ENCODE assay signal across 28 cellular contexts in the genomic region with DNA sequence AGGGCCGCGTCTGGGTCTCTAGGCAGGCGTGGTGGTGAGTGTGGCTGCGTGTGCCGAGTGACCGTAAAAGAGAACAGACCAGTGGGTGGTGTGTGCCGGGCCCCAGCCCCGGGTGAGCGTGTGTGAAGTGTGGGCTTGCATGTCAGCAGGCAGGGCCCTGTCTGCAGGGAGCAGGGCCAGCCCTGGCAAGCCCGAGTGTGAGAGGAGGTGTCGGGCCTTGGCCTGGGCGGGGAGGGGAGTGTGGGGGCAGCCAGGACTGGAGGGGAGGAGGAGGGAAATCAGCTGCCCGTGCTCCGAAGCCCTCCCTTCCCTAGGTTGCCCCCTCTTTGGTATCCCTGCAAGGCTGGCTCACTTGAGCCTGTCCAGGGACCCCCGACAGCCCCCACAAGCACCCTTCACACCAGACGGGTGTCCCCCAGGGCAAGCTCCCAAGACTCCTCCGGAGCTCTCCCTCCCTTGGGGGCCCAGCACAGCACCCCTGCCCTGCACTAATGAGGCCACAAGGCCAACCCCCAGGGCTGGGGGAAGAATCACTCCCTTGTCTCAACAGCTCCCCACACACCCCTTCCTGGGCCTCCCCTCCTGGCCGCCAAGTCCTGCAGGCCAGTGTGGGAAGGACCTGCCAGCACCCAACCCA. TPM values are rescaled to one million over a fixed set of nuclear protein-coding genes. Genes with fewer than 3 reads are reported as not detected.
DNase-seq lines count a peak whose midpoint lies in the region; ATAC-seq, FAIRE-seq and TF ChIP-seq lines count a peak whose summit lies in the region.
"Had no signal": no experiment of that assay in that cellular context is flagged by ENCODE, and none has a peak within 500 bp of the region (broad histone marks: within the 10 kb centered on the region; RNA-seq: fewer than 3 reads in every experiment).

No MANE protein-coding gene starts in this region.

- no peak for DNase-seq in natural killer cell
- DNase-seq in natural killer cell treated with Interleukin-12 subunit alpha and Interleukin-12 subunit beta and Interleukin-15 and Interleukin-18, amount 100 ng/mL, for 72 hours (ENCODE audit: low spot score) = no peak
- no peak for DNase-seq in K562 (ENCODE audit: extremely low read depth in 1 of 4, low spot score in 3 of 4)
- DNase-seq in lower lobe of right lung = peak; percentile 36
- DNase-seq in uterus = peak; percentile 29 to 36
- DNase-seq in D341Med (ENCODE audit: low spot score) = no peak
- no peak for DNase-seq in effector CD4-positive, alpha-beta T cell
- DNase-seq: activated CD4-positive, alpha-beta T cell treated with anti-CD3 and anti-CD28 coated beads for 48 hours; activated CD8-positive, alpha-beta memory T cell treated with anti-CD3 and anti-CD28 coated beads, Interleukin-2, amount 10 ng/mL, durations not matched to agents 7 days and 5 days; cerebellar nuclear complex; DMS153; effector CD8-positive, alpha-beta T cell; left lung; MV-4-11; NCI-H2029; SIG-M5; sigmoid colon; T-cell had no signal

- POLR2A ChIA-PET in K562 (lab: Yijun Ruan, JAX) = interaction anchor here (0.5 to 1.5 kb wide), 4 partner anchors 30 to 71 kb away, joined by 3 to 5 read pairs (median 4); a partner anchor contains a TSS

- peaks cover 0 to 19% of the 10 kb centered on the region in 2 donors for H3K4me1 Mint-ChIP-seq in natural killer cell
- peaks cover 0 to 5% of the 10 kb centered on the region in 2 donors for H3K4me1 Mint-ChIP-seq in natural killer cell treated with Interleukin-12 subunit alpha and Interleukin-12 subunit beta and Interleukin-15 and Interleukin-18, amount 100 ng/mL, for 72 hours (ENCODE audit: low read depth in 2 of 2)

- H3K9me1 ChIP-seq in K562 (ENCODE audit: control insufficient read depth, insufficient read depth, low read length) = no peaks in the 10 kb centered on the region

- H3K9ac ChIP-seq in K562 (ENCODE audit: insufficient read depth in 1 of 2, low read depth in 2 of 2, low read length in 2 of 2) = peak overlapping the region in 1 of 2 experiments; percentile 59; a peak in 2 of 4 replicates
- H3K9ac ChIP-seq: KMS-11 had no signal

- no peak for TF ChIP-seq CTCF in natural killer cell (IDR thresholded peaks at IDR 0.05)
- TF ChIP-seq CTCF in K562 (IDR thresholded peaks at IDR 0.05 in 2 of 3, conservative IDR thresholded peaks at IDR 0.05 in 1 of 3; ENCODE audit: insufficient read depth in 2 of 3, low read depth in 1 of 3, low read length in 3 of 3) = no peak
- TF ChIP-seq CTCF in lower lobe of right lung (IDR thresholded peaks at IDR 0.05) = no peak
- no peak for TF ChIP-seq CTCF in uterus (IDR thresholded peaks at IDR 0.05)

- H3K4me3 ChIP-seq in K562 (no peak overlapping the region), lower lobe of right lung (no peak overlapping the region), uterus (no peak overlapping the region)
- H3K4me3 ChIP-seq: ascending aorta, left lung, sigmoid colon had no signal

- H3K27me3 ChIP-seq in K562 (ENCODE audit: control insufficient read depth in 2 of 2, insufficient read depth in 2 of 2, low read length in 2 of 2) (peaks cover 9 to 25% of the 10 kb centered on the region in 2 experiments; a peak in 4 of 5 replicates), lower lobe of right lung (ENCODE audit: low read depth) (peaks cover 72% of the 10 kb centered on the region), uterus (no peaks in the 10 kb centered on the region)

- no peaks in the 10 kb centered on the region for H3K9me3 Mint-ChIP-seq in natural killer cell
- no peaks in the 10 kb centered on the region for H3K9me3 Mint-ChIP-seq in natural killer cell treated with Interleukin-12 subunit alpha and Interleukin-12 subunit beta and Interleukin-15 and Interleukin-18, amount 100 ng/mL, for 72 hours
- H3K9me3 Mint-ChIP-seq: activated naive CD4-positive, alpha-beta T cell treated with anti-CD3 and anti-CD28 coated beads, Interleukin-2, amount 50 U/mL, for 24 hours; activated T-helper 1 cell treated with anti-CD3 and anti-CD28 coated beads, Interleukin-12 subunit alpha, Interleukin-12 subunit beta, Interleukin-2, Interleukin-4 antibody, amounts not matched to agents 30 ng/mL and 10 ng/mL and 1 ng/mL, durations not matched to agents 14 hours and 24 hours and 36 hours; T-cell had no signal

- H3K27ac Mint-ChIP-seq in natural killer cell = no peak overlapping the region
- H3K27ac Mint-ChIP-seq in natural killer cell treated with Interleukin-12 subunit alpha and Interleukin-12 subunit beta and Interleukin-15 and Interleukin-18, amount 100 ng/mL, for 72 hours = no peak overlapping the region
- H3K27ac Mint-ChIP-seq: activated CD8-positive, alpha-beta memory T cell treated with anti-CD3 and anti-CD28 coated beads, Interleukin-2, amount 10 ng/mL, durations not matched to agents 7 days and 5 days; activated naive CD4-positive, alpha-beta T cell treated with anti-CD3 and anti-CD28 coated beads, Interleukin-2, amount 50 U/mL, for 24 hours; activated T-helper 1 cell treated with anti-CD3 and anti-CD28 coated beads, Interleukin-12 subunit alpha, Interleukin-12 subunit beta, Interleukin-2, Interleukin-4 antibody, amounts not matched to agents 30 ng/mL and 10 ng/mL and 1 ng/mL, durations not matched to agents 14 hours and 24 hours and 36 hours; T-cell had no signal

- no peak overlapping the region for H2AFZ ChIP-seq in K562 (ENCODE audit: low read depth, low read length)

- H3K27me3 Mint-ChIP-seq in natural killer cell (ENCODE audit: low read depth in 2 of 2) = peaks cover 11 to 30% of the 10 kb centered on the region in 2 donors
- peaks cover 14 to 32% of the 10 kb centered on the region in 2 donors for H3K27me3 Mint-ChIP-seq in natural killer cell treated with Interleukin-12 subunit alpha and Interleukin-12 subunit beta and Interleukin-15 and Interleukin-18, amount 100 ng/mL, for 72 hours

- H3K36me3 ChIP-seq in K562 (ENCODE audit: control insufficient read depth, insufficient read depth, low read length) = no peaks in the 10 kb centered on the region
- no peaks in the 10 kb centered on the region for H3K36me3 ChIP-seq in lower lobe of right lung
- no peaks in the 10 kb centered on the region for H3K36me3 ChIP-seq in uterus
- H3K36me3 ChIP-seq: ascending aorta, left lung, sigmoid colon had no signal

- CTCF ChIA-PET in K562 (lab: Yijun Ruan, JAX; ENCODE audit: low intra/inter-chr PET ratio) = interaction anchor here (5.8 kb wide), 1 partner anchor 38 kb away, joined by 86 read pairs; no protein-coding TSS in a partner anchor

- intact Hi-C loops in natural killer cell (cut with micrococcal nuclease) (loop anchor here (5.0 kb wide), 1 partner anchor 36 kb away; no protein-coding TSS in a partner anchor), K562 (cut with micrococcal nuclease) (loop anchor here (10.0 kb wide), 1 partner anchor 84 kb away; no protein-coding TSS in a partner anchor), lower lobe of right lung (cut with DNase I) (no loop called here), uterus (cut with DNase I; ENCODE audit: low total_unique reads) (no loop called here)

- H4K20me1 ChIP-seq in K562 (replicated peaks; ENCODE audit: control insufficient read depth, insufficient read depth, low read length) = no peaks in the 10 kb centered on the region

- no peak for FAIRE-seq in K562 (lab: Jason Lieb, UNC)
- FAIRE-seq: G401.6 had no signal

- no peak overlapping the region for H3K4me2 ChIP-seq in K562 (ENCODE audit: insufficient read depth, low read length)
- H3K4me2 ChIP-seq: KMS-11 had no signal

- no peak for ATAC-seq in natural killer cell
- ATAC-seq in natural killer cell treated with Interleukin-12 subunit alpha and Interleukin-12 subunit beta and Interleukin-15 and Interleukin-18, amount 100 ng/mL, for 72 hours = no peak
- no peak for ATAC-seq in K562
- ATAC-seq in lower lobe of right lung = no peak
- ATAC-seq in HG02571 (IDR thresholded peaks at IDR 0.05; ENCODE audit: unreplicated experiment) = no peak
- ATAC-seq: activated CD8-positive, alpha-beta memory T cell treated with anti-CD3 and anti-CD28 coated beads, Interleukin-2, amount 10 ng/mL, durations not matched to agents 7 days and 5 days; left lung; T-cell had no signal

- TF ChIP-seq POLR2A in K562 (conservative IDR thresholded peaks at IDR 0.05) = no peak
- no peak for TF ChIP-seq POLR2A in uterus (IDR thresholded peaks at IDR 0.05)

- H3K9me3 ChIP-seq in K562 (replicated peaks; ENCODE audit: control insufficient read depth, insufficient read depth, low read depth, low read length) = no peaks in the 10 kb centered on the region
- no peaks in the 10 kb centered on the region for H3K9me3 ChIP-seq in lower lobe of right lung
- no peaks in the 10 kb centered on the region for H3K9me3 ChIP-seq in uterus
- H3K9me3 ChIP-seq: ascending aorta, left lung, sigmoid colon had no signal

- H3K4me3 Mint-ChIP-seq in natural killer cell = peak overlapping the region; percentile 37
- H3K4me3 Mint-ChIP-seq in natural killer cell treated with Interleukin-12 subunit alpha and Interleukin-12 subunit beta and Interleukin-15 and Interleukin-18, amount 100 ng/mL, for 72 hours = no peak overlapping the region
- H3K4me3 Mint-ChIP-seq: activated CD8-positive, alpha-beta memory T cell treated with anti-CD3 and anti-CD28 coated beads, Interleukin-2, amount 10 ng/mL, durations not matched to agents 7 days and 5 days; activated naive CD4-positive, alpha-beta T cell treated with anti-CD3 and anti-CD28 coated beads, Interleukin-2, amount 50 U/mL, for 24 hours; activated T-helper 1 cell treated with anti-CD3 and anti-CD28 coated beads, Interleukin-12 subunit alpha, Interleukin-12 subunit beta, Interleukin-2, Interleukin-4 antibody, amounts not matched to agents 30 ng/mL and 10 ng/mL and 1 ng/mL, durations not matched to agents 14 hours and 24 hours and 36 hours; T-cell had no signal

- H3K4me1 ChIP-seq in K562 (replicated peaks in 1 of 2; ENCODE audit: control insufficient read depth in 2 of 2, insufficient read depth in 2 of 2, low read length in 2 of 2) = peaks cover 18 to 66% of the 10 kb centered on the region in 2 experiments
- H3K4me1 ChIP-seq in lower lobe of right lung = peaks cover 22% of the 10 kb centered on the region
- H3K4me1 ChIP-seq in uterus = peaks cover 0 to 11% of the 10 kb centered on the region in 2 donors

- no peak for TF ChIP-seq RAD21 in K562 (CRISPR knock-in tag; conservative IDR thresholded peaks at IDR 0.05 in 1 of 2, IDR thresholded peaks at IDR 0.05 in 1 of 2)

- H3K79me2 ChIP-seq in K562 (ENCODE audit: control insufficient read depth, insufficient read depth, low read length) = no peaks in the 10 kb centered on the region

- 55% methylated on average over 12 of the region's 18 CpGs for WGBS in K562 (ENCODE audit: insufficient coverage, low coverage, missing lambda C conversion rate)

- in situ Hi-C loops in K562 (cut with MboI) = loop anchor here (5.0 kb wide), 1 partner anchor 36 kb away; no protein-coding TSS in a partner anchor

- H3K27ac ChIP-seq in K562 (ENCODE audit: extremely low read depth, low read depth, low read length) (no peak overlapping the region), lower lobe of right lung (no peak overlapping the region), uterus (no peak overlapping the region)
- H3K27ac ChIP-seq: ascending aorta, KMS-11, left lung, sigmoid colon had no signal

- BruUV-seq in K562 (replicated peaks; lab: Mats Ljungman, UMichigan) = no TSS peak

- H3K36me3 Mint-ChIP-seq in natural killer cell = no peaks in the 10 kb centered on the region
- H3K36me3 Mint-ChIP-seq in natural killer cell treated with Interleukin-12 subunit alpha and Interleukin-12 subunit beta and Interleukin-15 and Interleukin-18, amount 100 ng/mL, for 72 hours = no peaks in the 10 kb centered on the region
- H3K36me3 Mint-ChIP-seq: activated CD8-positive, alpha-beta memory T cell treated with anti-CD3 and anti-CD28 coated beads, Interleukin-2, amount 10 ng/mL, durations not matched to agents 7 days and 5 days; T-cell had no signal

- no peak for TF ChIP-seq EP300 in K562 (IDR thresholded peaks at IDR 0.05; ENCODE audit: low read length)

RNA-seq across cellular contexts. Expression of a gene that starts 1.9 kb away (rescaled TPM):
- not detected for total RNA-seq in natural killer cell
- total RNA-seq in natural killer cell treated with Interleukin-12 subunit alpha and Interleukin-12 subunit beta and Interleukin-15 and Interleukin-18, amount 100 ng/mL, for 72 hours = not detected
- 2.8 and 9.8 TPM in 2 replicates for total RNA-seq in K562 (2011; cell fraction: chromatin; rRNA removed; ENCODE audit: low replicate concordance)
- total RNA-seq in K562 (2011; cell fraction: nucleolus; rRNA removed) = 7.1 and 8.3 TPM in 2 replicates
- total RNA-seq in K562 (2011; cell fraction: nucleoplasm; rRNA removed) = 4.5 and 5.5 TPM in 2 replicates
- 0.64 and 1.2 TPM in 2 replicates for total RNA-seq in K562 (2014; rRNA removed)
- total RNA-seq in K562 (2014; rRNA removed; fragmentation: Illumina TruSeq; extraction: Trizol) = 0.16 and 0.22 TPM in 2 replicates
- 0.43 and 0.53 TPM in 2 replicates for total RNA-seq in K562 (2015; rRNA removed; fragmentation: Illumina TruSeq; extraction: Trizol)
- total RNA-seq in K562 (2021) = 1.00 and 1.4 TPM in 2 replicates
- 0.57 and 0.77 TPM in 2 replicates for polyA plus RNA-seq in K562 (2011; rRNA removed)
- 0.65 and 1.9 TPM in 2 replicates for polyA plus RNA-seq in K562 (2011; cell fraction: cytosol; rRNA removed)
- polyA plus RNA-seq in K562 (2011; cell fraction: nucleus; rRNA removed) = 1.2 and 2.7 TPM in 2 replicates
- 1.5 and 2.1 TPM in 2 replicates for polyA plus RNA-seq in K562 (2012)
- polyA plus RNA-seq in K562 (2014; fragmentation: Illumina TruSeq; extraction: Trizol) = 0.42 and 0.71 TPM in 2 replicates
- not detected for polyA plus RNA-seq in K562 (2014; fragmentation: Nextera tagmentation; extraction: Ambion mirVana)
- 0.57 and 0.69 TPM in 2 replicates for polyA plus RNA-seq in K562 (2014; rRNA removed)
- 4.8 and 11.0 TPM in 2 replicates for polyA minus RNA-seq in K562 (2011; rRNA and poly(A)+ RNA removed)
- 0.82 and 1.6 TPM in 2 replicates for polyA minus RNA-seq in K562 (2011; cell fraction: cytosol; rRNA and poly(A)+ RNA removed)
- polyA minus RNA-seq in K562 (2011; cell fraction: nucleus; rRNA and poly(A)+ RNA removed) = 4.0 and 5.0 TPM in 2 replicates
- total RNA-seq in lower lobe of right lung = 0.21 TPM
- 1 to 10 TPM in 2 of 4 donors, not detected in 2; 1.5 to 6.1 TPM for total RNA-seq in uterus
- total RNA-seq: activated CD8-positive, alpha-beta memory T cell treated with anti-CD3 and anti-CD28 coated beads, Interleukin-2, amount 10 ng/mL, durations not matched to agents 7 days and 5 days; activated T-helper 1 cell treated with anti-CD3 and anti-CD28 coated beads, Interleukin-12 subunit alpha, Interleukin-12 subunit beta, Interleukin-2, Interleukin-4 antibody, amounts not matched to agents 30 ng/mL and 10 ng/mL and 1 ng/mL, durations not matched to agents 14 hours and 24 hours and 36 hours; ascending aorta; fibroblast of lung; left lung; osteocyte; sigmoid colon; T-cell had no signal
- polyA plus RNA-seq: fibroblast of lung had no signal

RNA-seq across cellular contexts. Expression of a gene that starts 2.9 kb away (rescaled TPM):
- total RNA-seq in natural killer cell (not detected), K562 (2014; rRNA removed) (not detected in 2 replicates), K562 (2014; rRNA removed; fragmentation: Illumina TruSeq; extraction: Trizol) (0.11 TPM in 1 of 2 replicates, not detected in the other), K562 (2015; rRNA removed; fragmentation: Illumina TruSeq; extraction: Trizol) (0.19 and 0.36 TPM in 2 replicates), K562 (2021) (0.18 and 0.27 TPM in 2 replicates), lower lobe of right lung (not detected), uterus (under 1 TPM in 1 of 4 donors, not detected in 3; 0.46 TPM)
- total RNA-seq in natural killer cell treated with Interleukin-12 subunit alpha and Interleukin-12 subunit beta and Interleukin-15 and Interleukin-18, amount 100 ng/mL, for 72 hours = not detected
- total RNA-seq in K562 (2011; cell fraction: chromatin; rRNA removed; ENCODE audit: low replicate concordance) = 0.40 and 0.51 TPM in 2 replicates
- 0.17 and 0.26 TPM in 2 replicates for total RNA-seq in K562 (2011; cell fraction: nucleolus; rRNA removed)
- 0.46 TPM in 1 of 2 replicates, not detected in the other for total RNA-seq in K562 (2011; cell fraction: nucleoplasm; rRNA removed)
- polyA plus RNA-seq in K562 (2011; rRNA removed) (0.28 and 0.31 TPM in 2 replicates), K562 (2014; fragmentation: Illumina TruSeq; extraction: Trizol) (0.25 TPM in 1 of 2 replicates, not detected in the other), K562 (2014; fragmentation: Nextera tagmentation; extraction: Ambion mirVana) (under 1 TPM; 0.04 to 0.06 TPM), K562 (2014; rRNA removed) (0.08 and 0.09 TPM in 2 replicates)
- polyA plus RNA-seq in K562 (2011; cell fraction: cytosol; rRNA removed) = 0.28 and 0.42 TPM in 2 replicates
- 1.1 and 1.2 TPM in 2 replicates for polyA plus RNA-seq in K562 (2011; cell fraction: nucleus; rRNA removed)
- 0.35 and 0.68 TPM in 2 replicates for polyA plus RNA-seq in K562 (2012)
- polyA minus RNA-seq in K562 (2011; rRNA and poly(A)+ RNA removed) = 0.09 TPM in 1 of 2 replicates, not detected in the other
- not detected in 2 replicates for polyA minus RNA-seq in K562 (2011; cell fraction: cytosol; rRNA and poly(A)+ RNA removed)
- 0.27 and 0.33 TPM in 2 replicates for polyA minus RNA-seq in K562 (2011; cell fraction: nucleus; rRNA and poly(A)+ RNA removed)
- total RNA-seq: activated CD8-positive, alpha-beta memory T cell treated with anti-CD3 and anti-CD28 coated beads, Interleukin-2, amount 10 ng/mL, durations not matched to agents 7 days and 5 days; activated T-helper 1 cell treated with anti-CD3 and anti-CD28 coated beads, Interleukin-12 subunit alpha, Interleukin-12 subunit beta, Interleukin-2, Interleukin-4 antibody, amounts not matched to agents 30 ng/mL and 10 ng/mL and 1 ng/mL, durations not matched to agents 14 hours and 24 hours and 36 hours; ascending aorta; fibroblast of lung; left lung; mucosa of gallbladder; osteocyte; T-cell; temporal lobe had no signal
- polyA plus RNA-seq: fibroblast of lung had no signal

RNA-seq across cellular contexts. Expression of a gene that starts 14.5 kb away (rescaled TPM):
- total RNA-seq in natural killer cell (not detected), K562 (2014; rRNA removed) (not detected in 2 replicates), K562 (2014; rRNA removed; fragmentation: Illumina TruSeq; extraction: Trizol) (not detected in 2 replicates), K562 (2015; rRNA removed; fragmentation: Illumina TruSeq; extraction: Trizol) (not detected in 2 replicates), K562 (2021) (not detected in 2 replicates), lower lobe of right lung (not detected), uterus (not detected)
- total RNA-seq in natural killer cell treated with Interleukin-12 subunit alpha and Interleukin-12 subunit beta and Interleukin-15 and Interleukin-18, amount 100 ng/mL, for 72 hours = not detected
- not detected in 2 replicates for total RNA-seq in K562 (2011; cell fraction: chromatin; rRNA removed; ENCODE audit: low replicate concordance)
- total RNA-seq in K562 (2011; cell fraction: nucleolus; rRNA removed) = not detected in 2 replicates
- total RNA-seq in K562 (2011; cell fraction: nucleoplasm; rRNA removed) = not detected in 2 replicates
- polyA plus RNA-seq in K562 (2011; rRNA removed) (not detected in 2 replicates), K562 (2014; fragmentation: Illumina TruSeq; extraction: Trizol) (not detected in 2 replicates), K562 (2014; fragmentation: Nextera tagmentation; extraction: Ambion mirVana) (not detected), K562 (2014; rRNA removed) (not detected in 2 replicates)
- not detected in 2 replicates for polyA plus RNA-seq in K562 (2011; cell fraction: cytosol; rRNA removed)
- not detected in 2 replicates for polyA plus RNA-seq in K562 (2011; cell fraction: nucleus; rRNA removed)
- not detected in 2 replicates for polyA plus RNA-seq in K562 (2012)
- not detected in 2 replicates for polyA minus RNA-seq in K562 (2011; rRNA and poly(A)+ RNA removed)
- polyA minus RNA-seq in K562 (2011; cell fraction: cytosol; rRNA and poly(A)+ RNA removed) = not detected in 2 replicates
- polyA minus RNA-seq in K562 (2011; cell fraction: nucleus; rRNA and poly(A)+ RNA removed) = not detected in 2 replicates
- total RNA-seq: activated CD8-positive, alpha-beta memory T cell treated with anti-CD3 and anti-CD28 coated beads, Interleukin-2, amount 10 ng/mL, durations not matched to agents 7 days and 5 days; activated T-helper 1 cell treated with anti-CD3 and anti-CD28 coated beads, Interleukin-12 subunit alpha, Interleukin-12 subunit beta, Interleukin-2, Interleukin-4 antibody, amounts not matched to agents 30 ng/mL and 10 ng/mL and 1 ng/mL, durations not matched to agents 14 hours and 24 hours and 36 hours; ascending aorta; fibroblast of lung; left lung; mucosa of gallbladder; osteocyte; sigmoid colon; T-cell; temporal lobe had no signal
- polyA plus RNA-seq: fibroblast of lung had no signal

RNA-seq across cellular contexts. Expression of a gene that starts 27.7 kb away (rescaled TPM):
- total RNA-seq in natural killer cell = not detected
- not detected for total RNA-seq in natural killer cell treated with Interleukin-12 subunit alpha and Interleukin-12 subunit beta and Interleukin-15 and Interleukin-18, amount 100 ng/mL, for 72 hours
- total RNA-seq in K562 (2011; cell fraction: chromatin; rRNA removed; ENCODE audit: low replicate concordance) = not detected in 2 replicates
- total RNA-seq in K562 (2011; cell fraction: nucleolus; rRNA removed) = 0.26 TPM in 1 of 2 replicates, not detected in the other
- 0.29 TPM in 1 of 2 replicates, not detected in the other for total RNA-seq in K562 (2011; cell fraction: nucleoplasm; rRNA removed)
- total RNA-seq in K562 (2014; rRNA removed) = not detected in 2 replicates
- total RNA-seq in K562 (2014; rRNA removed; fragmentation: Illumina TruSeq; extraction: Trizol) = not detected in 2 replicates
- total RNA-seq in K562 (2015; rRNA removed; fragmentation: Illumina TruSeq; extraction: Trizol) = 0.22 TPM in 1 of 2 replicates, not detected in the other
- total RNA-seq in K562 (2021) = not detected in 2 replicates
- 0.12 and 0.18 TPM in 2 replicates for polyA plus RNA-seq in K562 (2011; rRNA removed)
- 0.13 and 0.36 TPM in 2 replicates for polyA plus RNA-seq in K562 (2011; cell fraction: cytosol; rRNA removed)
- 0.07 and 0.44 TPM in 2 replicates for polyA plus RNA-seq in K562 (2011; cell fraction: nucleus; rRNA removed)
- polyA plus RNA-seq in K562 (2012) = 0.08 and 0.22 TPM in 2 replicates
- not detected in 2 replicates for polyA plus RNA-seq in K562 (2014; fragmentation: Illumina TruSeq; extraction: Trizol)
- not detected for polyA plus RNA-seq in K562 (2014; fragmentation: Nextera tagmentation; extraction: Ambion mirVana)
- polyA plus RNA-seq in K562 (2014; rRNA removed) = not detected in 2 replicates
- polyA minus RNA-seq in K562 (2011; rRNA and poly(A)+ RNA removed) = not detected in 2 replicates
- polyA minus RNA-seq in K562 (2011; cell fraction: cytosol; rRNA and poly(A)+ RNA removed) = 0.38 TPM in 1 of 2 replicates, not detected in the other
- polyA minus RNA-seq in K562 (2011; cell fraction: nucleus; rRNA and poly(A)+ RNA removed) = not detected in 2 replicates
- total RNA-seq in lower lobe of right lung = not detected
- not detected for total RNA-seq in uterus
- total RNA-seq: activated CD8-positive, alpha-beta memory T cell treated with anti-CD3 and anti-CD28 coated beads, Interleukin-2, amount 10 ng/mL, durations not matched to agents 7 days and 5 days; activated T-helper 1 cell treated with anti-CD3 and anti-CD28 coated beads, Interleukin-12 subunit alpha, Interleukin-12 subunit beta, Interleukin-2, Interleukin-4 antibody, amounts not matched to agents 30 ng/mL and 10 ng/mL and 1 ng/mL, durations not matched to agents 14 hours and 24 hours and 36 hours; ascending aorta; fibroblast of lung; left lung; osteocyte; sigmoid colon; T-cell had no signal
- polyA plus RNA-seq: fibroblast of lung had no signal

RNA-seq across cellular contexts. Expression of a gene that starts 48.4 kb away (rescaled TPM):
- total RNA-seq in natural killer cell (1 to 10 TPM; 4.5 to 9.1 (median 7.8) TPM), K562 (2014; rRNA removed) (62.2 and 76.4 TPM in 2 replicates), K562 (2014; rRNA removed; fragmentation: Illumina TruSeq; extraction: Trizol) (8.7 and 14.3 TPM in 2 replicates), K562 (2015; rRNA removed; fragmentation: Illumina TruSeq; extraction: Trizol) (40.6 and 46.1 TPM in 2 replicates), K562 (2021) (68.7 and 70.7 TPM in 2 replicates), lower lobe of right lung (12.6 TPM), uterus (10 to 100 TPM in 1 of 4 donors, 1 to 10 TPM in 2, not detected in 1; 5.1 to 13.4 (median 7.2) TPM)
- 10 to 100 TPM in 1 of 2 donors, 1 to 10 TPM in 1; 9.8 to 16.7 TPM for total RNA-seq in natural killer cell treated with Interleukin-12 subunit alpha and Interleukin-12 subunit beta and Interleukin-15 and Interleukin-18, amount 100 ng/mL, for 72 hours
- 26.1 and 46.4 TPM in 2 replicates for total RNA-seq in K562 (2011; cell fraction: chromatin; rRNA removed; ENCODE audit: low replicate concordance)
- total RNA-seq in K562 (2011; cell fraction: nucleolus; rRNA removed) = 39.0 and 42.5 TPM in 2 replicates
- total RNA-seq in K562 (2011; cell fraction: nucleoplasm; rRNA removed) = 25.0 and 34.7 TPM in 2 replicates
- polyA plus RNA-seq in K562 (2011; rRNA removed) (25.4 and 30.9 TPM in 2 replicates), K562 (2014; fragmentation: Illumina TruSeq; extraction: Trizol) (13.6 and 40.4 TPM in 2 replicates), K562 (2014; fragmentation: Nextera tagmentation; extraction: Ambion mirVana) (1 to 10 TPM in 1 of 2 experiments, under 1 TPM in 1; 0.89 to 2.8 TPM), K562 (2014; rRNA removed) (58.6 and 62.9 TPM in 2 replicates)
- 27.8 and 83.2 TPM in 2 replicates for polyA plus RNA-seq in K562 (2011; cell fraction: cytosol; rRNA removed)
- polyA plus RNA-seq in K562 (2011; cell fraction: nucleus; rRNA removed) = 47.6 and 91.7 TPM in 2 replicates
- 64.0 and 126 TPM in 2 replicates for polyA plus RNA-seq in K562 (2012)
- 5.2 and 10.6 TPM in 2 replicates for polyA minus RNA-seq in K562 (2011; rRNA and poly(A)+ RNA removed)
- 20.5 and 30.2 TPM in 2 replicates for polyA minus RNA-seq in K562 (2011; cell fraction: cytosol; rRNA and poly(A)+ RNA removed)
- 22.8 and 27.3 TPM in 2 replicates for polyA minus RNA-seq in K562 (2011; cell fraction: nucleus; rRNA and poly(A)+ RNA removed)

Comparison
In these comparisons a context has a peak if more than half of its experiments do, and no peak if none do; other contexts are left out.
1. DNase-seq: peak in lower lobe of right lung (single experiment) and uterus (2 of 2); none in natural killer cell (single experiment), natural killer cell treated with Interleukin-12 subunit alpha and Interleukin-12 subunit beta and Interleukin-15 and Interleukin-18, amount 100 ng/mL, for 72 hours (single experiment), K562 (0 of 4), D341Med (single experiment) and effector CD4-positive, alpha-beta T cell (single experiment).
2. intact Hi-C loops: an anchor here in natural killer cell (5.0 kb wide) and K562 (10.0 kb wide); none called in lower lobe of right lung and uterus.